In genomic region chr1:109756848-109757521, GRCh38 we compare ENCODE assay signal across 22 cellular contexts. TPM values are rescaled to one million over a fixed set of nuclear protein-coding genes. Genes with fewer than 3 reads are reported as not detected.
A peak's percentile ranks its signal among the peaks of the same experiment; 100 is the strongest.
DNase-seq lines count a peak whose midpoint lies in the region; TF ChIP-seq lines count a peak whose summit lies in the region.
"Had no signal": no experiment of that assay in that cellular context is flagged by ENCODE, and none has a peak within 500 bp of the region (broad histone marks: within the 10 kb centered on the region; RNA-seq: fewer than 3 reads in every experiment).

No MANE protein-coding gene starts in this region.

- CTCF ChIA-PET in activated naive CD4-positive, alpha-beta T cell treated with anti-CD3 and anti-CD28 coated beads for 36 hours (lab: Charles Lee), result interaction anchor here (1.0 kb wide), 1 partner anchor 110 kb away, joined by 3 read pairs; no protein-coding TSS in a partner anchor

- no peak overlapping the region for H3K27ac Mint-ChIP-seq in osteocyte (ENCODE audit: unreplicated experiment)
- no peak overlapping the region for H3K27ac Mint-ChIP-seq in activated naive CD4-positive, alpha-beta T cell treated with anti-CD3 and anti-CD28 coated beads for 36 hours
- H3K27ac Mint-ChIP-seq: CD4-positive, alpha-beta T cell; H9; HFFc6 had no signal

- DNase-seq in activated T-cell treated with anti-CD3 and anti-CD28 coated beads, Interleukin-2, amount 50 U/mL, for 48 hours, result peak; percentile 9 to 10
- DNase-seq in activated T-cell treated with anti-CD3 and anti-CD28 coated beads for 4 hours, result no peak
- DNase-seq in islet precursor cell, result peak; percentile 44
- DNase-seq in osteocyte (ENCODE audit: extremely low spot score, unreplicated experiment), result peak; percentile 69
- peak; percentile 30 for DNase-seq in ureter (ENCODE audit: low spot score)
- no peak for DNase-seq in stimulated activated naive CD4-positive, alpha-beta T cell treated with Interleukin-2 at 50 U/mL for 16 hours (lab: John Stamatoyannopoulos, UW)
- DNase-seq in DMS53 (lab: John Stamatoyannopoulos, UW), result no peak
- no peak for DNase-seq in activated naive CD4-positive, alpha-beta T cell treated with anti-CD3 and anti-CD28 coated beads for 36 hours
- DNase-seq: BE2C; CD4-positive, alpha-beta T cell; COR-L47; DMS79 treated with DMSO at 0.1 percent for 48 hours; H9; HFFc6; KG1; NCI-H1092 treated with DMSO at 0.1 percent for 48 hours; NCI-H1436 treated with DMSO at 0.1 percent for 48 hours; NCI-H1930; NCI-H510A; NCI-H748 treated with DMSO at 0.1 percent for 48 hours had no signal

- H3K4me3 Mint-ChIP-seq in osteocyte (ENCODE audit: unreplicated experiment), result no peak overlapping the region
- H3K4me3 Mint-ChIP-seq in activated naive CD4-positive, alpha-beta T cell treated with anti-CD3 and anti-CD28 coated beads for 36 hours, result no peak overlapping the region
- H3K4me3 Mint-ChIP-seq: CD4-positive, alpha-beta T cell; H9; HFFc6 had no signal

- TF ChIP-seq CTCF in osteocyte (IDR thresholded peaks at IDR 0.05), result no peak

- intact Hi-C loops in activated naive CD4-positive, alpha-beta T cell treated with anti-CD3 and anti-CD28 coated beads for 36 hours (cut with micrococcal nuclease), result no loop called here

- no peaks in the 10 kb centered on the region for H3K36me3 Mint-ChIP-seq in osteocyte (ENCODE audit: unreplicated experiment)
- H3K36me3 Mint-ChIP-seq in activated naive CD4-positive, alpha-beta T cell treated with anti-CD3 and anti-CD28 coated beads for 36 hours (ENCODE audit: low read depth), result no peaks in the 10 kb centered on the region

- H3K9me3 Mint-ChIP-seq in osteocyte (ENCODE audit: unreplicated experiment), result no peaks in the 10 kb centered on the region
- H3K9me3 Mint-ChIP-seq in activated naive CD4-positive, alpha-beta T cell treated with anti-CD3 and anti-CD28 coated beads for 36 hours, result no peaks in the 10 kb centered on the region
- H3K9me3 Mint-ChIP-seq: CD4-positive, alpha-beta T cell; H9; HFFc6 had no signal

- no peaks in the 10 kb centered on the region for H3K27me3 Mint-ChIP-seq in osteocyte (ENCODE audit: unreplicated experiment)
- H3K27me3 Mint-ChIP-seq in activated naive CD4-positive, alpha-beta T cell treated with anti-CD3 and anti-CD28 coated beads for 36 hours (ENCODE audit: low read depth), result no peaks in the 10 kb centered on the region
- H3K27me3 Mint-ChIP-seq: CD4-positive, alpha-beta T cell had no signal

- peaks cover 4% of the 10 kb centered on the region for H3K4me1 Mint-ChIP-seq in osteocyte (ENCODE audit: unreplicated experiment)
- no peaks in the 10 kb centered on the region for H3K4me1 Mint-ChIP-seq in activated naive CD4-positive, alpha-beta T cell treated with anti-CD3 and anti-CD28 coated beads for 36 hours (ENCODE audit: low read depth)

RNA-seq across cellular contexts. Expression of gene EPS8L3, which starts 6.7 kb away (rescaled TPM):
- not detected in 2 replicates for total RNA-seq in osteocyte
- total RNA-seq in ureter, result 0.55 TPM
- total RNA-seq in activated naive CD4-positive, alpha-beta T cell treated with anti-CD3 and anti-CD28 coated beads for 36 hours, result not detected
- total RNA-seq: A673; CD4-positive, alpha-beta T cell; GM12878; H9; HFFc6 had no signal

RNA-seq across cellular contexts. Expression of gene GSTM3, which starts 16.1 kb away (rescaled TPM):
- total RNA-seq in osteocyte (33.9 and 41.4 TPM in 2 replicates), ureter (55.6 TPM)
- 1 to 10 TPM; 4.7 to 4.8 TPM for total RNA-seq in activated naive CD4-positive, alpha-beta T cell treated with anti-CD3 and anti-CD28 coated beads for 36 hours
- total RNA-seq: GM12878 had no signal

RNA-seq across cellular contexts. Expression of gene GSTM5, which starts 44.9 kb away (rescaled TPM):
- total RNA-seq in osteocyte, result not detected in 2 replicates
- 11.6 TPM for total RNA-seq in ureter
- total RNA-seq in activated naive CD4-positive, alpha-beta T cell treated with anti-CD3 and anti-CD28 coated beads for 36 hours, result not detected
- total RNA-seq: H9 had no signal

Comparison
In these comparisons a context has a peak if more than half of its experiments do, and no peak if none do; other contexts are left out.
1. DNase-seq: peak in activated T-cell treated with anti-CD3 and anti-CD28 coated beads, Interleukin-2, amount 50 U/mL, for 48 hours (2 of 2), islet precursor cell (single experiment), osteocyte (single experiment) and ureter (single experiment); none in activated T-cell treated with anti-CD3 and anti-CD28 coated beads for 4 hours (single experiment), stimulated activated naive CD4-positive, alpha-beta T cell treated with Interleukin-2 at 50 U/mL for 16 hours (single experiment), DMS53 (single experiment) and activated naive CD4-positive, alpha-beta T cell treated with anti-CD3 and anti-CD28 coated beads for 36 hours (single experiment).
2. RNA of gene GSTM5, which starts 44.9 kb away (total RNA-seq): 11.6 TPM in ureter (single experiment); not detected in activated naive CD4-positive, alpha-beta T cell treated with anti-CD3 and anti-CD28 coated beads for 36 hours and not detected in osteocyte; every median in the first group is over 10 times any median in the second.